Comparison of ENCODE assay signal across 17 cellular contexts in the genomic region with DNA sequence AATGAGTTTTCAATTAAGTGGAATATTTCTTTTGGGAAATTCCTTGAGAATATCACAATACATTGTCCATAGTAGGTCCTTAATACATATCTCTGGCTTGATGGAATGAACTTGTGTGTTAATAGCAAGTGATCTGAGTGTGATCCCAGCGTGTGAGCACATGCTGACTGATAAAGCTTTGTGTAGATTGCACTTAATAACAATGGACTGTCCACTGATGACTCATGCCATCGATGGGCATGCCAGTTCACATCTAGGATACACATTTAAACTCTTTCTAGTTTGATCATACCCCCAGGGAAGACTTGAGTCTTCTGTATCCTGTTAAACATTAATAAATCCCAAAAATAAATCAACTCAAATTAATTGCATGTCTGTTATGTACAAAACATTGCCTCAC.
"Had no signal": no experiment of that assay in that cellular context is flagged by ENCODE, and none has a peak within 500 bp of the region (broad histone marks: within the 10 kb centered on the region; RNA-seq: fewer than 3 reads in every experiment).

No MANE protein-coding gene starts in this region.

- DNase-seq: activated CD4-positive, alpha-beta T cell treated with anti-CD3 and anti-CD28 coated beads, Interleukin-2, amount 10 ng/mL, durations not matched to agents 7 days and 5 days; activated CD4-positive, CD25-positive, alpha-beta regulatory T cell; activated effector memory CD4-positive, alpha-beta T cell treated with anti-CD3 and anti-CD28 coated beads, Interleukin-2, amount 50 U/mL, for 16 hours; activated T-cell treated with anti-CD3 and anti-CD28 coated beads, Interleukin-2, amount 50 U/mL, for 4 hours; amniotic stem cell; body of pancreas; effector memory CD4-positive, alpha-beta T cell; left cardiac atrium; lower lobe of right lung; midbrain; naive B cell; pancreas; stimulated activated CD4-positive, alpha-beta T cell treated with anti-CD3 and anti-CD28 coated beads, Interleukin-4, amount 100 ng/mL, for 4 hours; stimulated activated naive CD8-positive, alpha-beta T cell treated with anti-CD3 and anti-CD28 coated beads, Interleukin-15, amount 100 ng/mL, for 72 hours; testis; upper lobe of right lung had no signal

- H3K9me3 ChIP-seq: body of pancreas, lower lobe of right lung, pancreas, testis, upper lobe of right lung had no signal

- H3K4me3 ChIP-seq: body of pancreas, lower lobe of right lung, pancreas, testis, upper lobe of right lung had no signal

- H3K27ac ChIP-seq: body of pancreas, lower lobe of right lung, pancreas, testis, upper lobe of right lung had no signal

- H3K36me3 ChIP-seq: lower lobe of right lung, pancreas, upper lobe of right lung had no signal

- H3K4me1 ChIP-seq: lower lobe of right lung, testis, upper lobe of right lung had no signal

- ATAC-seq: activated naive CD4-positive, alpha-beta T cell treated with anti-CD3 and anti-CD28 coated beads, Interleukin-2, amount 50 U/mL, for 72 hours; activated T-cell treated with anti-CD3 and anti-CD28 coated beads, Interleukin-2, amount 50 U/mL, for 4 hours; body of pancreas; left cardiac atrium; lower lobe of right lung; stimulated activated naive CD8-positive, alpha-beta T cell treated with anti-CD3 and anti-CD28 coated beads, Interleukin-15, amount 100 ng/mL, for 72 hours; upper lobe of right lung had no signal

- H3K27me3 ChIP-seq: body of pancreas, pancreas, testis, upper lobe of right lung had no signal
